8 cellular contexts compared by ENCODE assay signal in genomic region chr10:1050145-1050544, GRCh38. TPM values are rescaled to one million over a fixed set of nuclear protein-coding genes. Genes with fewer than 3 reads are reported as not detected.
DNase-seq lines count a peak whose midpoint lies in the region; ATAC-seq, FAIRE-seq and TF ChIP-seq lines count a peak whose summit lies in the region.

No MANE protein-coding gene starts in this region.

- H3K79me2 ChIP-seq in HCT116 (ENCODE audit: insufficient read depth, low read length) = peaks cover 80% of the 10 kb centered on the region
- H3K79me2 ChIP-seq in endothelial cell of umbilical vein (ENCODE audit: control insufficient read depth, insufficient read depth, low read length) = peaks cover 72% of the 10 kb centered on the region
- peaks cover 12% of the 10 kb centered on the region for H3K79me2 ChIP-seq in parathyroid adenoma

- dilution Hi-C loops in endothelial cell of umbilical vein (cut with MboI; ENCODE audit: extremely low pct_ligation_motif_present, low sequenced_read_pairs) = no loop called here

- TF ChIP-seq POLR2A in HCT116 (IDR thresholded peaks at IDR 0.05; ENCODE audit: borderline replicate concordance, extremely low read depth, insufficient read depth, insufficient read length) = no peak
- TF ChIP-seq POLR2A in endothelial cell of umbilical vein (IDR thresholded peaks at IDR 0.05; ENCODE audit: low read depth, low read length) = no peak

- H2AFZ ChIP-seq in HCT116 (ENCODE audit: low read depth, low read length, poor library complexity, severe bottlenecking) (no peak overlapping the region), endothelial cell of umbilical vein (ENCODE audit: low read depth, low read length) (no peak overlapping the region), parathyroid adenoma (no peak overlapping the region)

- H3K4me3 Mint-ChIP-seq in T-cell = peak overlapping the region; percentile 91 to 94 (median 92)

- no peak for TF ChIP-seq CTCF in HCT116 (IDR thresholded peaks at IDR 0.05 in 2 of 3, conservative IDR thresholded peaks at IDR 0.05 in 1 of 3; ENCODE audit: borderline replicate concordance in 1 of 3, insufficient read depth in 1 of 3, low read depth in 2 of 3, low read length in 2 of 3)
- no peak for TF ChIP-seq CTCF in endothelial cell of umbilical vein (IDR thresholded peaks at IDR 0.05; ENCODE audit: extremely low read depth in 1 of 2, insufficient read depth in 1 of 2, low read depth in 1 of 2, low read length in 2 of 2)
- TF ChIP-seq CTCF in parathyroid adenoma (IDR thresholded peaks at IDR 0.05) = no peak

- peaks cover 18% of the 10 kb centered on the region for H3K36me3 Mint-ChIP-seq in T-cell

- H3K9me2 ChIP-seq in HCT116 (ENCODE audit: insufficient read depth) = no peaks in the 10 kb centered on the region

- no peak for ATAC-seq in HCT116
- no peak for ATAC-seq in T-cell (replicated peaks in 1 of 4)
- no peak for ATAC-seq in HG03280 (IDR thresholded peaks at IDR 0.05; ENCODE audit: unreplicated experiment)
- ATAC-seq in HG02973 (IDR thresholded peaks at IDR 0.05; ENCODE audit: unreplicated experiment) = no peak
- no peak for ATAC-seq in GM21619 (IDR thresholded peaks at IDR 0.05; ENCODE audit: unreplicated experiment)
- no peak for ATAC-seq in HG03571 (IDR thresholded peaks at IDR 0.05; ENCODE audit: unreplicated experiment)

- H4K20me1 ChIP-seq in HCT116 (ENCODE audit: insufficient read depth) (no peaks in the 10 kb centered on the region; the same call in 1 of the 2 replicates), endothelial cell of umbilical vein (replicated peaks; ENCODE audit: control insufficient read depth, extremely low read depth, insufficient read depth, low read length) (no peaks in the 10 kb centered on the region)

- CTCF ChIA-PET in HCT116 (lab: Charles Lee) = no interaction called here
- CTCF ChIA-PET in T-cell (lab: Charles Lee) = interaction anchor here (0.6 to 0.9 kb wide), 4 partner anchors 15 to 157 kb away, joined by 3 to 4 read pairs (median 3); partner anchors contain the start of gene LARP4B (in 1 of the 2)
- CTCF ChIA-PET in endothelial cell of umbilical vein (lab: Charles Lee) = interaction anchor here (0.6 to 2.0 kb wide), 5 partner anchors 12 to 60 kb away, joined by 3 to 12 read pairs (median 4); no protein-coding TSS in a partner anchor

- POLR2A ChIA-PET in HCT116 (lab: Charles Lee) (no interaction called here), T-cell (lab: Charles Lee) (interaction anchor here (0.7 to 1.6 kb wide), 5 partner anchors 7 to 121 kb away, joined by 3 to 9 read pairs (median 4); no protein-coding TSS in a partner anchor), endothelial cell of umbilical vein (lab: Charles Lee) (no interaction called here)

- intact Hi-C loops in HCT116 (cut with micrococcal nuclease) = loop anchor here (10.0 kb wide), 1 partner anchor 115 kb away; the partner anchor contains the start of gene LARP4B
- intact Hi-C loops in endothelial cell of umbilical vein (cut with micrococcal nuclease) = no loop called here

- no peaks in the 10 kb centered on the region for H3K9me1 ChIP-seq in endothelial cell of umbilical vein (replicated peaks; ENCODE audit: control insufficient read depth, extremely low read depth, insufficient read depth, low read length)

- H3K4me3 ChIP-seq in HCT116 (replicated peaks in 1 of 2; ENCODE audit: low read depth in 1 of 2, low read length in 2 of 2) (peak overlapping the region; percentile 90 to 91), endothelial cell of umbilical vein (replicated peaks in 1 of 3; ENCODE audit: insufficient read depth in 1 of 3, low read depth in 1 of 3, low read length in 3 of 3) (peak overlapping the region; percentile 60 to 96 (median 86)), parathyroid adenoma (ENCODE audit: low read depth, low read length) (peak overlapping the region; percentile 81)

- no peaks in the 10 kb centered on the region for H3K27me3 ChIP-seq in HCT116 (ENCODE audit: insufficient read depth, low read length)
- H3K27me3 ChIP-seq in endothelial cell of umbilical vein (ENCODE audit: control insufficient read depth in 2 of 2, insufficient read depth in 2 of 2, low read length in 2 of 2) = no peaks in the 10 kb centered on the region
- H3K27me3 ChIP-seq in parathyroid adenoma (ENCODE audit: control insufficient read depth, insufficient read depth, low read length) = no peaks in the 10 kb centered on the region

- no peaks in the 10 kb centered on the region for H3K9me3 ChIP-seq in HCT116 (ENCODE audit: control insufficient read depth in 1 of 2, insufficient read depth in 1 of 2, low read depth in 1 of 2, low read length in 2 of 2)
- H3K9me3 ChIP-seq in endothelial cell of umbilical vein (replicated peaks; ENCODE audit: control insufficient read depth, insufficient read depth, low read length) = no peaks in the 10 kb centered on the region
- H3K9me3 ChIP-seq in parathyroid adenoma (ENCODE audit: control insufficient read depth, low read length) = no peaks in the 10 kb centered on the region

- H3K36me3 ChIP-seq in HCT116 (ENCODE audit: control insufficient read depth in 1 of 2, insufficient read depth in 2 of 2, low read length in 2 of 2) (no peaks in the 10 kb centered on the region; a peak in 2 of 4 replicates), endothelial cell of umbilical vein (ENCODE audit: control insufficient read depth in 2 of 2, extremely low read depth in 1 of 2, insufficient read depth in 2 of 2, low read length in 2 of 2) (peaks cover 0 to 4% of the 10 kb centered on the region in 2 experiments), parathyroid adenoma (ENCODE audit: control insufficient read depth, insufficient read depth, low read length) (no peaks in the 10 kb centered on the region)

- no peak for FAIRE-seq in endothelial cell of umbilical vein (lab: Jason Lieb, UNC)

- DNase-seq in HCT116 (ENCODE audit: low read depth, low spot score) (no peak), T-cell (peak in 4 of 34 experiments; percentile 15 to 23 (median 21)), endothelial cell of umbilical vein (ENCODE audit: low read depth, low spot score) (peak; percentile 53)

- H3K27ac ChIP-seq in HCT116 (ENCODE audit: low read depth, low read length) (peak overlapping the region; percentile 78; the same call in 1 of the 2 replicates), endothelial cell of umbilical vein (ENCODE audit: insufficient read depth, low read depth, low read length) (peak overlapping the region; percentile 74), parathyroid adenoma (peak overlapping the region; percentile 99)

- H3K4me1 ChIP-seq in HCT116 (ENCODE audit: control insufficient read depth in 1 of 2, insufficient read depth in 2 of 2, low read length in 2 of 2) = peaks cover 19 to 32% of the 10 kb centered on the region in 2 experiments
- peaks cover 33% of the 10 kb centered on the region for H3K4me1 ChIP-seq in endothelial cell of umbilical vein (ENCODE audit: control insufficient read depth, extremely low read depth, insufficient read depth, low read length)
- H3K4me1 ChIP-seq in parathyroid adenoma = peaks cover 16% of the 10 kb centered on the region

- H3K9ac ChIP-seq in HCT116 (ENCODE audit: low read length) = peak overlapping the region; percentile 84
- H3K9ac ChIP-seq in endothelial cell of umbilical vein (replicated peaks; ENCODE audit: extremely low read depth, insufficient read depth, low read length) = peak overlapping the region; percentile 88
- H3K9ac ChIP-seq in parathyroid adenoma = no peak overlapping the region

- peaks cover 61 to 77% (median 69%) of the 10 kb centered on the region in 3 donors for H3K4me1 Mint-ChIP-seq in T-cell

- peak overlapping the region; percentile 83 to 97 for H3K27ac Mint-ChIP-seq in T-cell

- no peaks in the 10 kb centered on the region for H3K27me3 Mint-ChIP-seq in T-cell

- BruUV-seq in HCT116 (replicated peaks; lab: Mats Ljungman, UMichigan) = no TSS peak
- no TSS peak for BruUV-seq in endothelial cell of umbilical vein (replicated peaks; lab: Mats Ljungman, UMichigan)

- no peaks in the 10 kb centered on the region for H3K9me3 Mint-ChIP-seq in T-cell

- TF ChIP-seq RAD21 in HCT116 (IDR thresholded peaks at IDR 0.05; ENCODE audit: low read depth) = no peak

- RAD21 ChIA-PET in HCT116 (lab: Charles Lee; ENCODE audit: low non-redundant PET in 1 of 2, low total read pairs in 2 of 2, uncharacterized antibody in 2 of 2, unreplicated experiment in 2 of 2) = no interaction called here

- H3K4me2 ChIP-seq in HCT116 (ENCODE audit: low read length) (peak overlapping the region; percentile 93), endothelial cell of umbilical vein (ENCODE audit: insufficient read depth, low read length) (peak overlapping the region; percentile 96), parathyroid adenoma (ENCODE audit: low read length) (peak overlapping the region; percentile 82)

RNA-seq across cellular contexts. Expression of gene IDI1, which starts 1.2 kb away (rescaled TPM):
- 37.8 TPM for total RNA-seq in HCT116 (2021; ENCODE audit: unreplicated experiment)
- polyA plus RNA-seq in HCT116 (2012) = 25.3 and 27.4 TPM in 2 replicates
- 100 to 1,000 TPM in 2 of 5 donors, 10 to 100 TPM in 3; 26.2 to 166 (median 32.8) TPM for total RNA-seq in T-cell
- 63.0 and 63.6 TPM in 2 replicates for total RNA-seq in endothelial cell of umbilical vein
- 31.4 and 42.2 TPM in 2 replicates for polyA plus RNA-seq in endothelial cell of umbilical vein
- 38.7 and 43.8 TPM in 2 replicates for polyA plus RNA-seq in endothelial cell of umbilical vein (2011; cell fraction: cytosol; rRNA removed)
- polyA plus RNA-seq in endothelial cell of umbilical vein (2011; cell fraction: nucleus; rRNA removed) = 62.7 and 90.7 TPM in 2 replicates
- 31.1 and 46.6 TPM in 2 replicates for polyA plus RNA-seq in endothelial cell of umbilical vein (2012)
- 32.6 and 36.6 TPM in 2 replicates for polyA minus RNA-seq in endothelial cell of umbilical vein
- 25.7 TPM for polyA minus RNA-seq in endothelial cell of umbilical vein (2011; cell fraction: cytosol; rRNA and poly(A)+ RNA removed)
- 22.4 and 42.2 TPM in 2 replicates for polyA minus RNA-seq in endothelial cell of umbilical vein (2011; cell fraction: nucleus; rRNA and poly(A)+ RNA removed)

RNA-seq across cellular contexts. Expression of gene WDR37, which starts 6.0 kb away (rescaled TPM):
- 9.1 TPM for total RNA-seq in HCT116 (2021; ENCODE audit: unreplicated experiment)
- polyA plus RNA-seq in HCT116 (2012) = 5.7 and 6.4 TPM in 2 replicates
- 10 to 100 TPM; 34.6 to 40.4 (median 37.3) TPM for total RNA-seq in T-cell
- 25.5 and 26.4 TPM in 2 replicates for total RNA-seq in endothelial cell of umbilical vein
- 19.5 and 21.7 TPM in 2 replicates for polyA plus RNA-seq in endothelial cell of umbilical vein
- 16.8 and 17.3 TPM in 2 replicates for polyA plus RNA-seq in endothelial cell of umbilical vein (2011; cell fraction: cytosol; rRNA removed)
- 38.3 and 39.8 TPM in 2 replicates for polyA plus RNA-seq in endothelial cell of umbilical vein (2011; cell fraction: nucleus; rRNA removed)
- 17.1 and 18.3 TPM in 2 replicates for polyA plus RNA-seq in endothelial cell of umbilical vein (2012)
- 35.7 and 37.4 TPM in 2 replicates for polyA minus RNA-seq in endothelial cell of umbilical vein
- polyA minus RNA-seq in endothelial cell of umbilical vein (2011; cell fraction: cytosol; rRNA and poly(A)+ RNA removed) = 5.9 TPM
- 23.9 and 32.2 TPM in 2 replicates for polyA minus RNA-seq in endothelial cell of umbilical vein (2011; cell fraction: nucleus; rRNA and poly(A)+ RNA removed)

RNA-seq across cellular contexts. Expression of gene IDI2, which starts 24.5 kb away (rescaled TPM):
- total RNA-seq in HCT116 (2021; ENCODE audit: unreplicated experiment) = not detected
- not detected in 2 replicates for polyA plus RNA-seq in HCT116 (2012)
- not detected for total RNA-seq in T-cell
- not detected in 2 replicates for total RNA-seq in endothelial cell of umbilical vein
- not detected in 2 replicates for polyA plus RNA-seq in endothelial cell of umbilical vein
- polyA plus RNA-seq in endothelial cell of umbilical vein (2011; cell fraction: cytosol; rRNA removed) = not detected in 2 replicates
- polyA plus RNA-seq in endothelial cell of umbilical vein (2011; cell fraction: nucleus; rRNA removed) = not detected in 2 replicates
- not detected in 2 replicates for polyA plus RNA-seq in endothelial cell of umbilical vein (2012)
- not detected in 2 replicates for polyA minus RNA-seq in endothelial cell of umbilical vein
- not detected for polyA minus RNA-seq in endothelial cell of umbilical vein (2011; cell fraction: cytosol; rRNA and poly(A)+ RNA removed)
- polyA minus RNA-seq in endothelial cell of umbilical vein (2011; cell fraction: nucleus; rRNA and poly(A)+ RNA removed) = not detected in 2 replicates

Comparison
In these comparisons a context has a peak if more than half of its experiments do, and no peak if none do; other contexts are left out.
1. POLR2A ChIA-PET loops: an anchor here in T-cell (0.7 to 1.6 kb wide); none called in HCT116 and endothelial cell of umbilical vein.